Comparison of ENCODE assay signal across 8 cellular contexts in genomic region chr14:74502236-74503019, GRCh38. TPM values are rescaled to one million over a fixed set of nuclear protein-coding genes. Genes with fewer than 3 reads are reported as not detected.
DNase-seq lines count a peak whose midpoint lies in the region; ATAC-seq and TF ChIP-seq lines count a peak whose summit lies in the region.

No MANE protein-coding gene starts in this region.

- H3K27me3 ChIP-seq in BJ (ENCODE audit: control insufficient read depth, insufficient read depth, low read length) (no peaks in the 10 kb centered on the region), fibroblast of lung (ENCODE audit: control insufficient read depth, insufficient read depth, low read length) (no peaks in the 10 kb centered on the region)

- POLR2A ChIA-PET in BJ (lab: Charles Lee): no interaction called here
- POLR2A ChIA-PET in RWPE1 (lab: Yijun Ruan, JAX; ENCODE audit: low non-redundant PET): no interaction called here

- intact Hi-C loops in sciatic nerve (cut with DNase I): loop anchor here (5.0 kb wide), 1 partner anchor 110 kb away; the partner anchor contains the start of gene LTBP2

- CTCF ChIA-PET in BJ (lab: Yijun Ruan, JAX): interaction anchor here (0.6 to 7.4 kb wide), 15 partner anchors 9 to 403 kb away, joined by 3 to 66 read pairs (median 4); partner anchors contain the start of genes ISCA2, LTBP2 and NPC2
- CTCF ChIA-PET in RWPE1 (lab: Yijun Ruan, JAX): interaction anchor here (0.5 to 1.4 kb wide), 9 partner anchors 9 to 164 kb away, joined by 3 to 8 read pairs (median 3); partner anchors contain the start of genes ISCA2 and NPC2

- no peak overlapping the region for H3K4me2 ChIP-seq in fibroblast of lung (ENCODE audit: extremely low read depth, insufficient read depth, low read length)

- no peaks in the 10 kb centered on the region; the same call in none of the 2 replicates for H3K36me3 ChIP-seq in BJ (ENCODE audit: control insufficient read depth, insufficient read depth, low read length)
- H3K36me3 ChIP-seq in fibroblast of lung (ENCODE audit: control insufficient read depth, insufficient read depth, low read length): peaks cover 56% of the 10 kb centered on the region

- no peak overlapping the region for H3K9ac ChIP-seq in fibroblast of lung (ENCODE audit: insufficient read depth, low read length)

- no peaks in the 10 kb centered on the region for H3K4me1 ChIP-seq in fibroblast of lung (ENCODE audit: control insufficient read depth, extremely low read depth, insufficient read depth, low read length)

- H3K9me3 ChIP-seq in fibroblast of lung (ENCODE audit: control insufficient read depth, insufficient read depth, low read depth, low read length): no peaks in the 10 kb centered on the region

- peak; percentile 56 for ATAC-seq in sciatic nerve
- no peak for ATAC-seq in GM19463 (IDR thresholded peaks at IDR 0.05; ENCODE audit: unreplicated experiment)
- ATAC-seq in activated CD4-positive, CD25-positive, alpha-beta regulatory T cell treated with anti-CD3 and anti-CD28 coated beads, Interleukin-2, amount 50 U/mL, for 24 hours: no peak

- peak overlapping the region; percentile 51 for H3K27ac ChIP-seq in RWPE1
- H3K27ac ChIP-seq in fibroblast of lung (ENCODE audit: insufficient read depth, low read length): no peak overlapping the region

- DNase-seq in BJ (ENCODE audit: low read depth) (no peak), H4 (ENCODE audit: low spot score) (peak; percentile 49), RWPE1 (ENCODE audit: low spot score) (no peak), fibroblast of lung (ENCODE audit: low read depth in 2 of 2) (peak; percentile 39 to 53), sciatic nerve (ENCODE audit: low spot score) (no peak), iPS-NIHi7 (ENCODE audit: extremely low spot score) (no peak)

- TF ChIP-seq CTCF in BJ (IDR thresholded peaks at IDR 0.05; ENCODE audit: insufficient read depth, low read depth, low read length) (peak; percentile 68), RWPE1 (conservative IDR thresholded peaks at IDR 0.05; ENCODE audit: low read depth) (peak; percentile 53), fibroblast of lung (conservative IDR thresholded peaks at IDR 0.05 in 1 of 2, IDR thresholded peaks at IDR 0.05 in 1 of 2; ENCODE audit: low read depth in 1 of 2, low read length in 2 of 2) (peak; percentile 40 to 72)

- H4K20me1 ChIP-seq in fibroblast of lung (ENCODE audit: control insufficient read depth, extremely low read depth, insufficient read depth, low read length): no peaks in the 10 kb centered on the region

- no peak overlapping the region for H2AFZ ChIP-seq in fibroblast of lung (ENCODE audit: low read length)

- H3K4me3 ChIP-seq in BJ (ENCODE audit: low read depth, low read length) (no peak overlapping the region), fibroblast of lung (replicated peaks in 1 of 4; ENCODE audit: control extremely low read depth in 1 of 4, insufficient read depth in 1 of 4, low read depth in 3 of 4, low read length in 4 of 4) (no peak overlapping the region)

- no peaks in the 10 kb centered on the region for H3K79me2 ChIP-seq in fibroblast of lung (ENCODE audit: control insufficient read depth, insufficient read depth, low read length)

RNA-seq across cellular contexts. Expression of gene ISCA2, which starts 8.9 kb away (rescaled TPM):
- 13.0 and 25.6 TPM in 2 replicates for polyA plus RNA-seq in BJ (2011; rRNA removed)
- 1.4 and 1.7 TPM in 2 replicates for polyA minus RNA-seq in BJ (2011; rRNA and poly(A)+ RNA removed)
- total RNA-seq in H4 (2014; rRNA removed; shearing (Covaris generic)): 24.1 and 32.3 TPM in 2 replicates
- 11.7 and 17.7 TPM in 2 replicates for total RNA-seq in fibroblast of lung
- polyA plus RNA-seq in fibroblast of lung: 32.1 and 35.5 TPM in 2 replicates
- polyA plus RNA-seq in fibroblast of lung (2012): 16.6 and 24.9 TPM in 2 replicates
- polyA minus RNA-seq in fibroblast of lung (ENCODE audit: low replicate concordance): 1.7 and 3.4 TPM in 2 replicates
- 19.3 TPM for total RNA-seq in sciatic nerve

RNA-seq across cellular contexts. Expression of gene NPC2, which starts 9.3 kb away (rescaled TPM):
- polyA plus RNA-seq in BJ (2011; rRNA removed): 166 and 267 TPM in 2 replicates
- 55.2 and 63.8 TPM in 2 replicates for polyA minus RNA-seq in BJ (2011; rRNA and poly(A)+ RNA removed)
- total RNA-seq in H4 (2014; rRNA removed; shearing (Covaris generic)): 385 and 592 TPM in 2 replicates
- 238 and 363 TPM in 2 replicates for total RNA-seq in fibroblast of lung
- 275 and 299 TPM in 2 replicates for polyA plus RNA-seq in fibroblast of lung
- polyA plus RNA-seq in fibroblast of lung (2012): 511 and 584 TPM in 2 replicates
- polyA minus RNA-seq in fibroblast of lung (ENCODE audit: low replicate concordance): 369 and 443 TPM in 2 replicates
- total RNA-seq in sciatic nerve: 258 TPM

Comparison
In these comparisons a context has a peak if more than half of its experiments do, and no peak if none do; other contexts are left out.
1. DNase-seq: peak in H4 (single experiment) and fibroblast of lung (2 of 2); none in BJ (single experiment), RWPE1 (single experiment), sciatic nerve (single experiment) and iPS-NIHi7 (single experiment).
2. Peak in every context shown above with its lines, with median percentiles within 50 percentile points of each other: CTCF ChIP-seq.